Comparison of ENCODE assay signal across 8 cellular contexts in the genomic region with DNA sequence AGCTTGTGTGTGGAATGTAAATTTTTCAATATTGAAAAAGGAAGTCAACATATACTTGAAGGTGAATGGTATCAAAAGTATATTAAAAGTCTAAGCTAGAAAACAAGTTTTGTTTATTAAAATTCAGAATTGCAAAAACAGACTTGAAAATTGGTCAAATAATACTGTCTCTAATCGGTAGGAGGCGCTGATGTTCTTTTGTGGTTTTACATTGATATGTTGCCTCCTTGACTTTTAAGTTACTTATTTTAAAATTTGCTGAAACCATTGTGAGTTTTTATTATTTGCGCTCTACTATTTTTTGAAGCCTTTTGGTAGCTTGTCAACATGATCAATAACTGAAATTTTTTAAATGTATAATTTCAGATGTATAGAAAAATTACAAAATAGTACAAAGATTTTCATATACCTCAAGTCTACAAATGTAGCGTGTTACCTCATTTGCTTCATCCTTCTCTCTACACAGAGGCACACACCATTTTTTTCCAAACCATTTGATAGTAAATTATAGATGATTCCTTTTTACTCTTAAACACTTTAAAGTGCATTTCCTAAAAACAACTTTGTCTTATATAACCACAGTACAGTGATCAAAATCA. TPM values are rescaled to one million over a fixed set of nuclear protein-coding genes. Genes with fewer than 3 reads are reported as not detected.
DNase-seq lines count a peak whose midpoint lies in the region; ATAC-seq and TF ChIP-seq lines count a peak whose summit lies in the region.

No MANE protein-coding gene starts in this region.

- no peak for DNase-seq in CD4-positive, alpha-beta T cell
- DNase-seq in LNCaP clone FGC (ENCODE audit: low read depth), result no peak
- DNase-seq in chondrocyte (ENCODE audit: low spot score), result no peak
- DNase-seq in mucosa of descending colon, result peak in 1 of 3 donors; percentile 64
- DNase-seq in NCI-H226, result no peak
- no peak for DNase-seq in GM13976 (ENCODE audit: low spot score)

- H3K27ac ChIP-seq in CD4-positive, alpha-beta T cell (ENCODE audit: low read depth, low read length), result no peak overlapping the region

- no peak overlapping the region for H3K27ac Mint-ChIP-seq in CD4-positive, alpha-beta T cell
- no peak overlapping the region for H3K27ac Mint-ChIP-seq in chondrocyte (ENCODE audit: unreplicated experiment)

- no peaks in the 10 kb centered on the region for H3K4me1 ChIP-seq in mucosa of descending colon (ENCODE audit: low read depth)

- CTCF ChIA-PET in CD4-positive, alpha-beta T cell (lab: Charles Lee), result interaction anchor here (0.6 to 2.9 kb wide), 10 partner anchors 8 to 965 kb away, joined by 3 to 7 read pairs (median 3); a partner anchor contains a TSS

- H3K9me3 Mint-ChIP-seq in CD4-positive, alpha-beta T cell, result no peaks in the 10 kb centered on the region
- no peaks in the 10 kb centered on the region for H3K9me3 Mint-ChIP-seq in chondrocyte (ENCODE audit: low read depth)

- no peaks in the 10 kb centered on the region for H3K36me3 ChIP-seq in mucosa of descending colon (ENCODE audit: low read depth)

- no peaks in the 10 kb centered on the region for H3K27me3 Mint-ChIP-seq in CD4-positive, alpha-beta T cell
- H3K27me3 Mint-ChIP-seq in chondrocyte (ENCODE audit: low read depth), result no peaks in the 10 kb centered on the region

- H3K4me3 Mint-ChIP-seq in CD4-positive, alpha-beta T cell, result no peak overlapping the region
- H3K4me3 Mint-ChIP-seq in chondrocyte (ENCODE audit: unreplicated experiment), result no peak overlapping the region

- in situ Hi-C loops in GM13976 (cut with MboI; ENCODE audit: low sequenced_read_pairs, unreplicated experiment), result no loop called here

- peaks cover 58% of the 10 kb centered on the region for H3K4me1 Mint-ChIP-seq in CD4-positive, alpha-beta T cell (ENCODE audit: low read depth)
- H3K4me1 Mint-ChIP-seq in chondrocyte (ENCODE audit: low read depth), result peaks cover 21% of the 10 kb centered on the region

- TF ChIP-seq CTCF in CD4-positive, alpha-beta T cell (IDR thresholded peaks at IDR 0.05), result peak; percentile 54
- TF ChIP-seq CTCF in LNCaP clone FGC (IDR thresholded peaks at IDR 0.05; ENCODE audit: control insufficient read depth, extremely low read depth, insufficient read depth) (peak; percentile 74), chondrocyte (IDR thresholded peaks at IDR 0.05) (peak; percentile 97), mucosa of descending colon (IDR thresholded peaks at IDR 0.05) (peak; percentile 21), GM13976 (IDR thresholded peaks at IDR 0.05; ENCODE audit: borderline replicate concordance, control extremely low read depth, extremely low read depth, insufficient read depth, missing control alignments) (no peak)

- intact Hi-C loops in CD4-positive, alpha-beta T cell (cut with DNase I, micrococcal nuclease), result loop anchor here (5.0 to 10.0 kb wide), 4 partner anchors 279 to 1309 kb away; no protein-coding TSS in a partner anchor
- intact Hi-C loops in mucosa of descending colon (cut with DNase I, micrococcal nuclease), result loop anchor here (5.0 to 10.0 kb wide), 3 partner anchors 69 to 279 kb away; a partner anchor contains a TSS

- ATAC-seq in CD4-positive, alpha-beta T cell (ENCODE audit: poor library complexity), result no peak
- peak; percentile 34 for ATAC-seq in mucosa of descending colon
- ATAC-seq in GM18498 (IDR thresholded peaks at IDR 0.05; ENCODE audit: unreplicated experiment), result no peak
- ATAC-seq in HG02885 (IDR thresholded peaks at IDR 0.05; ENCODE audit: poor library complexity, unreplicated experiment), result no peak

- POLR2A ChIA-PET in CD4-positive, alpha-beta T cell (lab: Charles Lee), result interaction anchor here (0.7 to 0.9 kb wide), 2 partner anchors 149 to 795 kb away, joined by 3 read pairs; no protein-coding TSS in a partner anchor

- H3K4me3 ChIP-seq in LNCaP clone FGC (ENCODE audit: low read depth, low read length) (no peak overlapping the region), mucosa of descending colon (no peak overlapping the region)

- no peaks in the 10 kb centered on the region for H3K27me3 ChIP-seq in CD4-positive, alpha-beta T cell (ENCODE audit: control insufficient read depth, insufficient read depth, low read length)

- peaks cover 93% of the 10 kb centered on the region for H3K36me3 Mint-ChIP-seq in CD4-positive, alpha-beta T cell (ENCODE audit: low read depth)
- peaks cover 27% of the 10 kb centered on the region for H3K36me3 Mint-ChIP-seq in chondrocyte (ENCODE audit: low read depth)

- no peaks in the 10 kb centered on the region for H3K9me3 ChIP-seq in CD4-positive, alpha-beta T cell (ENCODE audit: control insufficient read depth, low read length)
- no peaks in the 10 kb centered on the region for H3K9me3 ChIP-seq in mucosa of descending colon

RNA-seq across cellular contexts. Expression of a gene that starts 6.9 kb away (rescaled TPM):
- total RNA-seq in CD4-positive, alpha-beta T cell, result 100 to 1,000 TPM; 155 to 157 TPM
- total RNA-seq in chondrocyte, result 161 to 180 TPM (median 169 TPM) in 3 replicates
- 100 to 1,000 TPM; 108 to 140 (median 131) TPM for total RNA-seq in mucosa of descending colon
